Comparison of ENCODE assay signal across 8 cellular contexts in the genomic region with DNA sequence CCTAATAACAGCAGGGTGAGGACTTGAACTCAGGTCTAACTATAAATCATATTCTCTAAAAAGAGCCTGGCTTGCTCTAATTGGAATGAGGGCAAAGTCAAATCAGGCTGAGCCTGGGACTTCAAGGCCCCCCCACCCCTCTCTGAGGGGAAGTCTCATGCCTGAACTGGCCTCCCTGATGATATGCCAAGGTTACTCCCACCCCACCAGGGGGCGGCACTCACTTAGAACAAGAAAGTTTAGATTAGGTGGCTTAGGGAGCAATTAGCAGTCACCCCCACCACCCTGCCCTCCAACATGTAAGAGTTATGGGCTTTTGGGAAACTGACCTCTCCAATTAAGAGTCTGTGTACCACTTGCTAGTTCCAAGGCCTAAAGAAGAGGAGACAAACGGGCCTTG. TPM values are rescaled to one million over a fixed set of nuclear protein-coding genes. Genes with fewer than 3 reads are reported as not detected.
DNase-seq lines count a peak whose midpoint lies in the region; ATAC-seq and TF ChIP-seq lines count a peak whose summit lies in the region.

No MANE protein-coding gene starts in this region.

- H2AFZ ChIP-seq in OCI-LY7 (ENCODE audit: low read length) (no peak overlapping the region), trophoblast cell (ENCODE audit: insufficient read depth, low read length, poor library complexity) (no peak overlapping the region)

- intact Hi-C loops in OCI-LY7 (cut with micrococcal nuclease; ENCODE audit: unreplicated experiment), result loop anchor here (1.0 kb wide), 2 partner anchors 31 to 81 kb away; no protein-coding TSS in a partner anchor

- DNase-seq in BJ (ENCODE audit: low read depth) (no peak), OCI-LY7 (ENCODE audit: low spot score) (peak; percentile 77), foreskin fibroblast (peak; percentile 18 to 60), trophoblast cell (peak; percentile 13 to 46), occipital lobe (lab: John Stamatoyannopoulos, UW) (no peak), GM19240 (ENCODE audit: insufficient read length, low spot score) (no peak)
- peak; percentile 80 to 84 for DNase-seq in activated T-cell treated with anti-CD3 and anti-CD28 coated beads, Interleukin-2, amount 50 U/mL, for 48 hours

- H3K79me2 ChIP-seq in OCI-LY7 (ENCODE audit: insufficient read depth, low read depth, low read length), result no peaks in the 10 kb centered on the region
- no peaks in the 10 kb centered on the region for H3K79me2 ChIP-seq in trophoblast cell (ENCODE audit: control insufficient read depth, insufficient read depth, low read length, poor library complexity)

- H3K18ac ChIP-seq in trophoblast cell (ENCODE audit: low read length), result no peak overlapping the region

- H2BK12ac ChIP-seq in trophoblast cell (ENCODE audit: low read length), result no peak overlapping the region

- WGBS in trophoblast cell (ENCODE audit: extremely low coverage, insufficient coverage, insufficient read length), result no CpG with 5 or more reads among the region's 2 CpGs

- H3K79me1 ChIP-seq in trophoblast cell (ENCODE audit: low read length), result peaks cover 7% of the 10 kb centered on the region

- no peak overlapping the region for H3K27ac ChIP-seq in OCI-LY7 (ENCODE audit: low read depth, low read length, poor library complexity, severe bottlenecking)
- H3K27ac ChIP-seq in trophoblast cell (ENCODE audit: low read depth, low read length), result no peak overlapping the region

- no peak overlapping the region for H3K4ac ChIP-seq in trophoblast cell (ENCODE audit: low read depth, low read length)

- peak; percentile 57 for TF ChIP-seq CTCF in BJ (IDR thresholded peaks at IDR 0.05; ENCODE audit: insufficient read depth, low read depth, low read length)
- peak; percentile 78 for TF ChIP-seq CTCF in OCI-LY7 (conservative IDR thresholded peaks at IDR 0.05; ENCODE audit: low read length)
- peak; percentile 29 for TF ChIP-seq CTCF in foreskin fibroblast (IDR thresholded peaks at IDR 0.05; ENCODE audit: low read depth, low read length)

- H2BK5ac ChIP-seq in trophoblast cell (ENCODE audit: low read depth, low read length, poor library complexity), result no peak overlapping the region

- H3K4me1 ChIP-seq in OCI-LY7 (ENCODE audit: insufficient read depth, low read length, poor library complexity, severe bottlenecking) (peaks cover 31% of the 10 kb centered on the region), trophoblast cell (ENCODE audit: control insufficient read depth in 1 of 2, insufficient read depth in 2 of 2, low read length in 2 of 2) (peaks cover 13 to 19% of the 10 kb centered on the region in 2 experiments)

- no peak overlapping the region for H3K14ac ChIP-seq in trophoblast cell (ENCODE audit: low read length)

- CTCF ChIA-PET in BJ (lab: Yijun Ruan, JAX) (interaction anchor here (1.2 kb wide), 1 partner anchor 20 kb away, joined by 3 read pairs; a partner anchor contains a TSS), OCI-LY7 (lab: Charles Lee; ENCODE audit: unreplicated experiment) (no interaction called here)

- H2BK120ac ChIP-seq in trophoblast cell (ENCODE audit: insufficient read depth, low read length, poor library complexity), result no peak overlapping the region

- no peak overlapping the region for H3K9ac ChIP-seq in trophoblast cell (ENCODE audit: low read length)

- POLR2A ChIA-PET in BJ (lab: Charles Lee), result no interaction called here
- POLR2A ChIA-PET in OCI-LY7 (lab: Charles Lee), result interaction anchor here (0.7 to 1.1 kb wide), 2 partner anchors 13 to 20 kb away, joined by 3 to 4 read pairs; a partner anchor contains a TSS

- peak; percentile 42 for ATAC-seq in GM21576 (IDR thresholded peaks at IDR 0.05; ENCODE audit: unreplicated experiment)

- H3K23ac ChIP-seq in trophoblast cell (ENCODE audit: low read length), result no peak overlapping the region

- no peak overlapping the region for H4K8ac ChIP-seq in trophoblast cell (ENCODE audit: low read depth, low read length)

- BruUV-seq in OCI-LY7 (replicated peaks; lab: Mats Ljungman, UMichigan), result no TSS peak

- no peaks in the 10 kb centered on the region; the same call in 1 of the 2 replicates for H3K27me3 ChIP-seq in BJ (ENCODE audit: control insufficient read depth, insufficient read depth, low read length)
- H3K27me3 ChIP-seq in trophoblast cell (ENCODE audit: insufficient read depth, low read length), result no peaks in the 10 kb centered on the region

- H3K9me3 ChIP-seq in OCI-LY7 (ENCODE audit: low read length) (no peaks in the 10 kb centered on the region), trophoblast cell (ENCODE audit: insufficient read depth, low read depth, low read length) (no peaks in the 10 kb centered on the region)

- no peak overlapping the region for H2AK5ac ChIP-seq in trophoblast cell (ENCODE audit: low read length)

- no peak overlapping the region for H4K91ac ChIP-seq in trophoblast cell (ENCODE audit: low read depth, low read length)

- H3K4me3 ChIP-seq in BJ (ENCODE audit: low read depth, low read length), result no peak overlapping the region
- H3K4me3 ChIP-seq in OCI-LY7 (ENCODE audit: low read depth, low read length, poor library complexity, severe bottlenecking), result no peak overlapping the region
- H3K4me3 ChIP-seq in foreskin fibroblast (ENCODE audit: low read depth in 1 of 2, low read length in 2 of 2), result no peak overlapping the region
- no peak overlapping the region for H3K4me3 ChIP-seq in trophoblast cell (ENCODE audit: low read depth, low read length)

- H4K20me1 ChIP-seq in OCI-LY7 (ENCODE audit: insufficient read depth, low read length), result no peaks in the 10 kb centered on the region

- H3K36me3 ChIP-seq in BJ (ENCODE audit: control insufficient read depth, insufficient read depth, low read length), result no peaks in the 10 kb centered on the region
- H3K36me3 ChIP-seq in OCI-LY7 (ENCODE audit: insufficient read depth, low read length), result no peaks in the 10 kb centered on the region
- H3K36me3 ChIP-seq in trophoblast cell (ENCODE audit: control insufficient read depth in 1 of 2, insufficient read depth in 2 of 2, low read length in 2 of 2), result peaks cover 0 to 7% of the 10 kb centered on the region in 2 experiments

- H3K4me2 ChIP-seq in OCI-LY7 (ENCODE audit: low read length), result peak overlapping the region; percentile 7; the same call in 1 of the 2 replicates
- no peak overlapping the region for H3K4me2 ChIP-seq in trophoblast cell (ENCODE audit: low read length)

- H3K9me2 ChIP-seq in OCI-LY7 (ENCODE audit: insufficient read depth, low read length), result no peaks in the 10 kb centered on the region

- H4K12ac ChIP-seq in trophoblast cell (ENCODE audit: low read depth, low read length), result no peak overlapping the region

RNA-seq across cellular contexts. Expression of a gene that starts 2.7 kb away (rescaled TPM):
- polyA plus RNA-seq in BJ (2011; rRNA removed), result 2.1 and 2.4 TPM in 2 replicates
- 2.1 and 3.3 TPM in 2 replicates for polyA minus RNA-seq in BJ (2011; rRNA and poly(A)+ RNA removed)
- 3.8 and 6.7 TPM in 2 replicates for total RNA-seq in OCI-LY7 (2014; rRNA removed; shearing (Covaris generic))
- total RNA-seq in OCI-LY7 (2022) (12.1 and 12.8 TPM in 2 replicates), occipital lobe (5.8 TPM)
- 39.3 and 43.9 TPM in 2 replicates for polyA plus RNA-seq in trophoblast cell (2013)

RNA-seq across cellular contexts. Expression of a gene that starts 8.2 kb away (rescaled TPM):
- polyA plus RNA-seq in BJ (2011; rRNA removed), result not detected in 2 replicates
- polyA minus RNA-seq in BJ (2011; rRNA and poly(A)+ RNA removed), result not detected in 2 replicates
- 1.1 and 3.2 TPM in 2 replicates for total RNA-seq in OCI-LY7 (2014; rRNA removed; shearing (Covaris generic))
- total RNA-seq in OCI-LY7 (2022), result 1.8 and 5.1 TPM in 2 replicates
- polyA plus RNA-seq in trophoblast cell (2013), result 0.08 TPM in 1 of 2 replicates, not detected in the other
- total RNA-seq in occipital lobe, result not detected

RNA-seq across cellular contexts. Expression of a gene that starts 13.1 kb away (rescaled TPM):
- 0.13 TPM in 1 of 2 replicates, not detected in the other for polyA plus RNA-seq in BJ (2011; rRNA removed)
- polyA minus RNA-seq in BJ (2011; rRNA and poly(A)+ RNA removed), result not detected in 2 replicates
- 20.5 and 21.5 TPM in 2 replicates for total RNA-seq in OCI-LY7 (2014; rRNA removed; shearing (Covaris generic))
- total RNA-seq in OCI-LY7 (2022) (33.3 and 33.6 TPM in 2 replicates), occipital lobe (not detected)
- polyA plus RNA-seq in trophoblast cell (2013), result 0.03 and 0.06 TPM in 2 replicates

RNA-seq across cellular contexts. Expression of a gene that starts 20.1 kb away (rescaled TPM):
- polyA plus RNA-seq in BJ (2011; rRNA removed), result 10.0 and 12.4 TPM in 2 replicates
- 27.7 and 54.0 TPM in 2 replicates for polyA minus RNA-seq in BJ (2011; rRNA and poly(A)+ RNA removed)
- total RNA-seq in OCI-LY7 (2014; rRNA removed; shearing (Covaris generic)), result 20.5 and 23.1 TPM in 2 replicates
- total RNA-seq in OCI-LY7 (2022), result 31.1 and 38.8 TPM in 2 replicates
- 25.2 and 25.4 TPM in 2 replicates for polyA plus RNA-seq in trophoblast cell (2013)
- total RNA-seq in occipital lobe, result 24.6 TPM

RNA-seq across cellular contexts. Expression of a gene that starts 30.2 kb away (rescaled TPM):
- 76.2 and 82.5 TPM in 2 replicates for polyA plus RNA-seq in BJ (2011; rRNA removed)
- 53.8 and 78.5 TPM in 2 replicates for polyA minus RNA-seq in BJ (2011; rRNA and poly(A)+ RNA removed)
- 21.3 and 24.8 TPM in 2 replicates for total RNA-seq in OCI-LY7 (2014; rRNA removed; shearing (Covaris generic))
- total RNA-seq in OCI-LY7 (2022), result 27.4 and 28.7 TPM in 2 replicates
- 83.7 and 84.0 TPM in 2 replicates for polyA plus RNA-seq in trophoblast cell (2013)
- total RNA-seq in occipital lobe, result 72.4 TPM

Comparison
In these comparisons a context has a peak if more than half of its experiments do, and no peak if none do; other contexts are left out.
1. DNase-seq: peak in OCI-LY7 (single experiment), activated T-cell treated with anti-CD3 and anti-CD28 coated beads, Interleukin-2, amount 50 U/mL, for 48 hours (2 of 2), foreskin fibroblast (2 of 2) and trophoblast cell (2 of 2); none in BJ (single experiment), occipital lobe (single experiment) and GM19240 (single experiment).
2. RNA of a gene that starts 13.1 kb away (total RNA-seq): 20.5 to 33.6 TPM in OCI-LY7; not detected in occipital lobe (single experiment); every median in the first group is over 10 times any median in the second.
3. Peak in every context shown above with its lines, with median percentiles within 50 percentile points of each other: CTCF ChIP-seq.